ENCODE assay signal across 28 cellular contexts in the genomic region with DNA sequence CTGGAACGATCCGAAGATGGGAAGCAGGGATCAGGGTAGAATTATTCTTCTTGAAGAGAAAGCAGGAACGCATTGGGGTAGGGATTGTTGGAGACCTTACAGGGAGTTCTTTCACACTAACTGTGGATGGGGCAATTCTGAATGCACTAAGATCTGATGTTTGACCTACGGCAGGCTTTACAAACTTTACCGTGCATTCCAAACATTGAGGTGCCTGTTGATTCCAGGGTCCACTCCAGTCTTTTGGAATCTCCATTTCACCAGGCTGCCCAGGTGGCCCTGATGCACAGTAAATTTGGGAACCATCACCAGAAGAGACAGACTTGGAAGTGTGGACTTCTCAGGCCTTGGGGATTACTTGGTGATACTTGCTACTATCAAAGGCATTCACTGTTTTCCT.
"Had no signal": no experiment of that assay in that cellular context is flagged by ENCODE, and none has a peak within 500 bp of the region (broad histone marks: within the 10 kb centered on the region; RNA-seq: fewer than 3 reads in every experiment).

No MANE protein-coding gene starts in this region.

- H3K27ac ChIP-seq: colonic mucosa, esophagus muscularis mucosa, foreskin keratinocyte, gastroesophageal sphincter, heart left ventricle, hepatocyte, left lung, ovary, suprapubic skin, thyroid gland had no signal

- H3K27me3 Mint-ChIP-seq: dendritic cell treated with granulocyte-macrophage colony-stimulating factor and Interleukin-4, amounts not matched to agents 40 ng/mL and 50 ng/mL, for 4 days; type B pancreatic cell had no signal

- H3K9me3 Mint-ChIP-seq: dendritic cell treated with granulocyte-macrophage colony-stimulating factor and Interleukin-4, amounts not matched to agents 40 ng/mL and 50 ng/mL, for 4 days; mesothelial cell of epicardium; nephron; stimulated activated naive CD8-positive, alpha-beta T cell treated with anti-CD3 and anti-CD28 coated beads, Interleukin-15, amount 100 ng/mL, for 72 hours had no signal

- DNase-seq: colonic mucosa; effector memory CD4-positive, alpha-beta T cell; heart left ventricle; kidney; left cardiac atrium; left lung; mesenchymal stem cell; mucosa of descending colon; naive thymus-derived CD4-positive, alpha-beta T cell; ovary; posterior cingulate gyrus; retina; stimulated activated CD4-positive, alpha-beta T cell treated with anti-CD3 and anti-CD28 coated beads, Interleukin-12 subunit alpha, Interleukin-12 subunit beta, amount 100 ng/mL, for 4 hours; stimulated activated CD4-positive, alpha-beta T cell treated with anti-CD3 and anti-CD28 coated beads, Interleukin-1b, Interleukin-23, amount 100 ng/mL, for 48 hours; stimulated activated CD4-positive, alpha-beta T cell treated with anti-CD3 and anti-CD28 coated beads, Interleukin-4, amount 100 ng/mL, for 1 hour; stimulated activated CD8-positive, alpha-beta memory T cell treated with anti-CD3 and anti-CD28 coated beads, Interleukin-4, amount 100 ng/mL, for 48 hours; stimulated activated naive CD4-positive, alpha-beta T cell; stimulated activated naive CD8-positive, alpha-beta T cell treated with anti-CD3 and anti-CD28 coated beads, Interleukin-15, amount 100 ng/mL, for 72 hours; thyroid gland had no signal

- H3K27ac Mint-ChIP-seq: dendritic cell treated with granulocyte-macrophage colony-stimulating factor and Interleukin-4, amounts not matched to agents 40 ng/mL and 50 ng/mL, for 4 days; mesothelial cell of epicardium; nephron; stimulated activated naive CD8-positive, alpha-beta T cell treated with anti-CD3 and anti-CD28 coated beads, Interleukin-15, amount 100 ng/mL, for 72 hours; type B pancreatic cell had no signal

- H3K4me1 Mint-ChIP-seq: mesothelial cell of epicardium, nephron had no signal

- H3K36me3 Mint-ChIP-seq: mesothelial cell of epicardium; naive thymus-derived CD4-positive, alpha-beta T cell had no signal

- H3K4me3 Mint-ChIP-seq: dendritic cell treated with granulocyte-macrophage colony-stimulating factor and Interleukin-4, amounts not matched to agents 40 ng/mL and 50 ng/mL, for 4 days; mesothelial cell of epicardium; nephron; type B pancreatic cell had no signal
